In genomic region chr19:1082165-1082927, GRCh38 we compare ENCODE assay signal across 8 cellular contexts. TPM values are rescaled to one million over a fixed set of nuclear protein-coding genes. Genes with fewer than 3 reads are reported as not detected.
A peak's percentile ranks its signal among the peaks of the same experiment; 100 is the strongest.
DNase-seq lines count a peak whose midpoint lies in the region; ATAC-seq and TF ChIP-seq lines count a peak whose summit lies in the region.

No MANE protein-coding gene starts in this region.

- H3K36me3 ChIP-seq in GM23248 (ENCODE audit: low read depth), result no peaks in the 10 kb centered on the region
- H3K36me3 ChIP-seq in ovary, result no peaks in the 10 kb centered on the region

- no peaks in the 10 kb centered on the region for H3K79me2 ChIP-seq in GM23248 (ENCODE audit: insufficient read depth)

- 44 to 68% methylated on average over 10 to 42 of the region's 51 CpGs for WGBS in GM23248 (ENCODE audit: low coverage in 1 of 2, low lambda C conversion rate in 2 of 2, missing lambda C conversion rate in 2 of 2), 2 experiments
- WGBS in ovary, 3 donors, result 9 to 24% (median 20%) methylated on average over 43 to 51 of the region's 51 CpGs

- peak; percentile 73 for ATAC-seq in activated CD8-positive, alpha-beta T cell treated with anti-CD3 and anti-CD28 coated beads, Interleukin-2, amount 10 ng/mL, durations not matched to agents 7 days and 5 days
- ATAC-seq in HG03432 (IDR thresholded peaks at IDR 0.05; ENCODE audit: unreplicated experiment) (no peak), HG03439 (IDR thresholded peaks at IDR 0.05; ENCODE audit: unreplicated experiment) (no peak)

- intact Hi-C loops in ovary (cut with DNase I), result no loop called here

- DNase-seq in GM23248 (peak; percentile 40), NCI-H526 treated with DMSO at 0.1 percent for 48 hours (lab: John Stamatoyannopoulos, UW) (peak; percentile 82), epithelial cell of prostate (ENCODE audit: low read depth, low spot score) (peak; percentile 68), ovary (peak in 3 of 5 donors; percentile 54 to 66 (median 64)), pons (ENCODE audit: low spot score) (no peak)
- DNase-seq in activated CD8-positive, alpha-beta T cell treated with anti-CD3 and anti-CD28 coated beads, Interleukin-2, amount 10 ng/mL, durations not matched to agents 7 days and 5 days, result peak; percentile 93

- H3K27ac ChIP-seq in GM23248 (no peak overlapping the region), epithelial cell of prostate (peak overlapping the region; percentile 51), ovary (no peak overlapping the region)

- TF ChIP-seq EP300 in ovary (IDR thresholded peaks at IDR 0.05), result no peak

- H3K9me2 ChIP-seq in GM23248 (ENCODE audit: insufficient read depth), result no peaks in the 10 kb centered on the region

- H4K20me1 ChIP-seq in GM23248 (ENCODE audit: insufficient read depth), result no peaks in the 10 kb centered on the region

- no peak overlapping the region for H3K9ac ChIP-seq in GM23248

- H3K4me3 ChIP-seq in GM23248 (no peak overlapping the region), ovary (no peak overlapping the region)

- no peak overlapping the region for H3K4me2 ChIP-seq in GM23248 (ENCODE audit: unreplicated experiment)

- peaks cover 74% of the 10 kb centered on the region for H3K36me3 Mint-ChIP-seq in activated CD8-positive, alpha-beta T cell treated with anti-CD3 and anti-CD28 coated beads, Interleukin-2, amount 10 ng/mL, durations not matched to agents 7 days and 5 days (ENCODE audit: low read depth)

- no peak for TF ChIP-seq POLR2A in ovary (IDR thresholded peaks at IDR 0.05)

- H3K4me3 Mint-ChIP-seq in activated CD8-positive, alpha-beta T cell treated with anti-CD3 and anti-CD28 coated beads, Interleukin-2, amount 10 ng/mL, durations not matched to agents 7 days and 5 days, result no peak overlapping the region

- H2AFZ ChIP-seq in GM23248, result no peak overlapping the region

- in situ Hi-C loops in GM23248 (cut with MboI), result no loop called here

- H3K27me3 Mint-ChIP-seq in activated CD8-positive, alpha-beta T cell treated with anti-CD3 and anti-CD28 coated beads, Interleukin-2, amount 10 ng/mL, durations not matched to agents 7 days and 5 days (ENCODE audit: low read depth), result no peaks in the 10 kb centered on the region

- TF ChIP-seq CTCF in ovary (IDR thresholded peaks at IDR 0.05), result no peak

- H3K4me1 ChIP-seq in GM23248 (ENCODE audit: insufficient read depth), result no peaks in the 10 kb centered on the region
- peaks cover 4% of the 10 kb centered on the region for H3K4me1 ChIP-seq in ovary (ENCODE audit: insufficient read depth)

- H3F3A ChIP-seq in GM23248 (ENCODE audit: insufficient read depth), result no peaks in the 10 kb centered on the region

- peak overlapping the region; percentile 78 for H3K27ac Mint-ChIP-seq in activated CD8-positive, alpha-beta T cell treated with anti-CD3 and anti-CD28 coated beads, Interleukin-2, amount 10 ng/mL, durations not matched to agents 7 days and 5 days

- CTCF ChIA-PET in activated CD8-positive, alpha-beta T cell treated with anti-CD3 and anti-CD28 coated beads, Interleukin-2, amount 10 ng/mL, durations not matched to agents 7 days and 5 days (lab: Charles Lee), result interaction anchor here (1.5 to 1.6 kb wide), 2 partner anchors 8 to 18 kb away, joined by 4 to 6 read pairs; no protein-coding TSS in a partner anchor

- no peaks in the 10 kb centered on the region for H3K9me3 ChIP-seq in GM23248 (ENCODE audit: low read depth)
- H3K9me3 ChIP-seq in ovary, result no peaks in the 10 kb centered on the region

- H3K9me3 Mint-ChIP-seq in activated CD8-positive, alpha-beta T cell treated with anti-CD3 and anti-CD28 coated beads, Interleukin-2, amount 10 ng/mL, durations not matched to agents 7 days and 5 days (ENCODE audit: insufficient read depth), result no peaks in the 10 kb centered on the region

- H3K4me1 Mint-ChIP-seq in activated CD8-positive, alpha-beta T cell treated with anti-CD3 and anti-CD28 coated beads, Interleukin-2, amount 10 ng/mL, durations not matched to agents 7 days and 5 days (ENCODE audit: low read depth), result peaks cover 66% of the 10 kb centered on the region

- POLR2A ChIA-PET in activated CD8-positive, alpha-beta T cell treated with anti-CD3 and anti-CD28 coated beads, Interleukin-2, amount 10 ng/mL, durations not matched to agents 7 days and 5 days (lab: Charles Lee), result interaction anchor here (0.6 to 9.3 kb wide), 6 partner anchors 6 to 187 kb away, joined by 3 to 113 read pairs (median 4); partner anchors contain the start of genes ARHGAP45 and CIRBP

- no peaks in the 10 kb centered on the region for H3K27me3 ChIP-seq in GM23248 (replicated peaks; ENCODE audit: insufficient read depth)
- H3K27me3 ChIP-seq in ovary, result no peaks in the 10 kb centered on the region

RNA-seq across cellular contexts. Expression of gene POLR2E, which starts 12.8 kb away (rescaled TPM):
- 172 and 233 TPM in 2 replicates for total RNA-seq in GM23248 (2014; rRNA removed; shearing (Covaris generic))
- polyA plus RNA-seq in GM23248 (2016; fragmentation: Nextera tagmentation; extraction: Ambion mirVana) (336 and 347 TPM in 2 replicates), ovary (100 to 1,000 TPM in 1 of 2 donors, 10 to 100 TPM in 1; 11.1 to 119 TPM)
- total RNA-seq in activated CD8-positive, alpha-beta T cell treated with anti-CD3 and anti-CD28 coated beads, Interleukin-2, amount 10 ng/mL, durations not matched to agents 7 days and 5 days, result 100 to 1,000 TPM; 176 to 177 TPM
- total RNA-seq in ovary, result 100 to 1,000 TPM in 5 of 7 donors, 10 to 100 TPM in 2; 88.2 to 157 (median 140) TPM

RNA-seq across cellular contexts. Expression of gene ARHGAP45, which starts 15.4 kb away (rescaled TPM):
- total RNA-seq in GM23248 (2014; rRNA removed; shearing (Covaris generic)), result 1.5 and 6.3 TPM in 2 replicates
- polyA plus RNA-seq in GM23248 (2016; fragmentation: Nextera tagmentation; extraction: Ambion mirVana), result 3.2 and 3.5 TPM in 2 replicates
- 100 to 1,000 TPM; 433 to 445 TPM for total RNA-seq in activated CD8-positive, alpha-beta T cell treated with anti-CD3 and anti-CD28 coated beads, Interleukin-2, amount 10 ng/mL, durations not matched to agents 7 days and 5 days
- total RNA-seq in ovary, result 10 to 100 TPM in 2 of 7 donors, 1 to 10 TPM in 5; 2.7 to 10.6 (median 8.9) TPM
- 1 to 10 TPM; 1.0 to 5.1 TPM for polyA plus RNA-seq in ovary

RNA-seq across cellular contexts. Expression of gene GPX4, which starts 21.4 kb away (rescaled TPM):
- total RNA-seq in GM23248 (2014; rRNA removed; shearing (Covaris generic)), result 298 and 323 TPM in 2 replicates
- polyA plus RNA-seq in GM23248 (2016; fragmentation: Nextera tagmentation; extraction: Ambion mirVana) (601 and 607 TPM in 2 replicates), ovary (100 to 1,000 TPM; 239 to 450 TPM)
- 100 to 1,000 TPM; 174 to 177 TPM for total RNA-seq in activated CD8-positive, alpha-beta T cell treated with anti-CD3 and anti-CD28 coated beads, Interleukin-2, amount 10 ng/mL, durations not matched to agents 7 days and 5 days
- 100 to 1,000 TPM; 189 to 309 (median 247) TPM for total RNA-seq in ovary

RNA-seq across cellular contexts. Expression of gene ABCA7, which starts 42.4 kb away (rescaled TPM):
- total RNA-seq in GM23248 (2014; rRNA removed; shearing (Covaris generic)), result 1.1 and 2.1 TPM in 2 replicates
- polyA plus RNA-seq in GM23248 (2016; fragmentation: Nextera tagmentation; extraction: Ambion mirVana), result 1.7 and 2.6 TPM in 2 replicates
- total RNA-seq in activated CD8-positive, alpha-beta T cell treated with anti-CD3 and anti-CD28 coated beads, Interleukin-2, amount 10 ng/mL, durations not matched to agents 7 days and 5 days, result 10 to 100 TPM; 76.6 to 77.5 TPM
- total RNA-seq in ovary, result 10 to 100 TPM in 1 of 7 donors, 1 to 10 TPM in 6; 1.5 to 10.5 (median 2.6) TPM
- 1 to 10 TPM; 1.4 to 1.9 TPM for polyA plus RNA-seq in ovary

RNA-seq across cellular contexts. Expression of gene CNN2, which starts 55.9 kb away (rescaled TPM):
- 239 and 244 TPM in 2 replicates for total RNA-seq in GM23248 (2014; rRNA removed; shearing (Covaris generic))
- 400 and 415 TPM in 2 replicates for polyA plus RNA-seq in GM23248 (2016; fragmentation: Nextera tagmentation; extraction: Ambion mirVana)
- 100 to 1,000 TPM; 417 to 455 TPM for total RNA-seq in activated CD8-positive, alpha-beta T cell treated with anti-CD3 and anti-CD28 coated beads, Interleukin-2, amount 10 ng/mL, durations not matched to agents 7 days and 5 days
- 100 to 1,000 TPM in 6 of 7 donors, 10 to 100 TPM in 1; 60.6 to 438 (median 210) TPM for total RNA-seq in ovary
- polyA plus RNA-seq in ovary, result 100 to 1,000 TPM in 1 of 2 donors, 10 to 100 TPM in 1; 90.6 to 159 TPM

Comparison
In these comparisons a context has a peak if more than half of its experiments do, and no peak if none do; other contexts are left out.
1. RNA of gene ARHGAP45, which starts 15.4 kb away (total RNA-seq): 433 to 445 TPM in activated CD8-positive, alpha-beta T cell treated with anti-CD3 and anti-CD28 coated beads, Interleukin-2, amount 10 ng/mL, durations not matched to agents 7 days and 5 days; 2.7 to 10.6 TPM in ovary and 1.5 to 6.3 TPM in GM23248; every median in the first group is over 10 times any median in the second.